ENCODE assay signal across 14 cellular contexts in genomic region chr14:22465201-22465835, GRCh38.
DNase-seq lines count a peak whose midpoint lies in the region; ATAC-seq, FAIRE-seq and TF ChIP-seq lines count a peak whose summit lies in the region.
"Had no signal": no experiment of that assay in that cellular context is flagged by ENCODE, and none has a peak within 500 bp of the region (broad histone marks: within the 10 kb centered on the region; RNA-seq: fewer than 3 reads in every experiment).

No MANE protein-coding gene starts in this region.

- no peak for TF ChIP-seq CTCF in MCF 10A (IDR thresholded peaks at IDR 0.05; ENCODE audit: unreplicated experiment)
- TF ChIP-seq CTCF in breast epithelium (IDR thresholded peaks at IDR 0.05), result no peak
- TF ChIP-seq CTCF in astrocyte (IDR thresholded peaks at IDR 0.05; ENCODE audit: insufficient read depth, low read depth, low read length), result no peak
- TF ChIP-seq CTCF in esophagus squamous epithelium (IDR thresholded peaks at IDR 0.05), result no peak
- no peak for TF ChIP-seq CTCF in glutamatergic neuron (IDR thresholded peaks at IDR 0.05; ENCODE audit: partially characterized antibody, unreplicated experiment)

- intact Hi-C loops in MCF 10A (cut with micrococcal nuclease), result no loop called here
- intact Hi-C loops in breast epithelium (cut with DNase I; ENCODE audit: low total_unique reads), result no loop called here
- intact Hi-C loops in esophagus squamous epithelium (cut with DNase I), result no loop called here

- H3K4me3 Mint-ChIP-seq in MCF 10A (ENCODE audit: unreplicated experiment) (no peak overlapping the region), astrocyte (ENCODE audit: unreplicated experiment) (no peak overlapping the region), glutamatergic neuron (ENCODE audit: unreplicated experiment) (no peak overlapping the region)

- H3K79me2 ChIP-seq in astrocyte (ENCODE audit: insufficient read depth, low read length), result no peaks in the 10 kb centered on the region

- DNase-seq in MCF 10A (ENCODE audit: unreplicated experiment), result peak; percentile 30
- no peak for DNase-seq in breast epithelium (ENCODE audit: low spot score in 2 of 2)
- no peak for DNase-seq in astrocyte (ENCODE audit: low read depth)
- no peak for DNase-seq in esophagus squamous epithelium (lab: John Stamatoyannopoulos, UW)
- DNase-seq in glutamatergic neuron, result no peak
- DNase-seq: anterior cingulate cortex, HCEC 1CT, KBM-7, mucosa of descending colon, psoas muscle, upper lobe of right lung had no signal

- H3K4me1 Mint-ChIP-seq in MCF 10A (ENCODE audit: insufficient read depth, unreplicated experiment) (peaks cover 5% of the 10 kb centered on the region), astrocyte (ENCODE audit: low read depth, unreplicated experiment) (peaks cover 10% of the 10 kb centered on the region), glutamatergic neuron (ENCODE audit: low read depth, unreplicated experiment) (no peaks in the 10 kb centered on the region)

- H3K36me3 Mint-ChIP-seq in MCF 10A (ENCODE audit: insufficient read depth, unreplicated experiment) (no peaks in the 10 kb centered on the region), astrocyte (ENCODE audit: low read depth, unreplicated experiment) (no peaks in the 10 kb centered on the region), glutamatergic neuron (ENCODE audit: unreplicated experiment) (no peaks in the 10 kb centered on the region)

- 82 to 84% methylated on average over 2 of the region's 2 CpGs for WGBS in esophagus squamous epithelium, 2 donors

- TF ChIP-seq POLR2A in breast epithelium (IDR thresholded peaks at IDR 0.05) (no peak), esophagus squamous epithelium (IDR thresholded peaks at IDR 0.05) (no peak)

- H3K27ac Mint-ChIP-seq in MCF 10A (ENCODE audit: low read depth, unreplicated experiment) (no peak overlapping the region), astrocyte (ENCODE audit: unreplicated experiment) (no peak overlapping the region), glutamatergic neuron (ENCODE audit: unreplicated experiment) (no peak overlapping the region)

- H3K4me3 ChIP-seq in breast epithelium (no peak overlapping the region), astrocyte (ENCODE audit: insufficient read depth, low read depth, low read length) (no peak overlapping the region), esophagus squamous epithelium (no peak overlapping the region)
- H3K4me3 ChIP-seq: mucosa of descending colon, psoas muscle, upper lobe of right lung had no signal

- POLR2A ChIA-PET in MCF 10A (lab: Yijun Ruan, JAX), result interaction anchor here (0.6 to 1.2 kb wide), 4 partner anchors 8 to 907 kb away, joined by 3 read pairs; no protein-coding TSS in a partner anchor

- peak; percentile 5 for ATAC-seq in HG03521 (IDR thresholded peaks at IDR 0.05; ENCODE audit: unreplicated experiment)
- ATAC-seq in HG02973 (IDR thresholded peaks at IDR 0.05; ENCODE audit: unreplicated experiment), result no peak
- no peak for ATAC-seq in GM18519 (IDR thresholded peaks at IDR 0.05; ENCODE audit: low FRiP score, unreplicated experiment)
- ATAC-seq: mucosa of descending colon, psoas muscle, upper lobe of right lung had no signal

- no peak for FAIRE-seq in astrocyte (lab: Jason Lieb, UNC)

- H3K4me1 ChIP-seq in breast epithelium (no peaks in the 10 kb centered on the region), astrocyte (ENCODE audit: insufficient read depth, low read length) (peaks cover 19% of the 10 kb centered on the region), esophagus squamous epithelium (peaks cover 0 to 22% (median 3%) of the 10 kb centered on the region in 3 donors)
- H3K4me1 ChIP-seq: psoas muscle had no signal

- no peaks in the 10 kb centered on the region for H3K9me3 ChIP-seq in breast epithelium
- H3K9me3 ChIP-seq in astrocyte (ENCODE audit: insufficient read depth, low read depth, low read length), result no peaks in the 10 kb centered on the region
- H3K9me3 ChIP-seq in esophagus squamous epithelium, result no peaks in the 10 kb centered on the region
- H3K9me3 ChIP-seq: mucosa of descending colon, psoas muscle, upper lobe of right lung had no signal

- no peaks in the 10 kb centered on the region for H3K27me3 Mint-ChIP-seq in MCF 10A (ENCODE audit: insufficient read depth, unreplicated experiment)
- no peaks in the 10 kb centered on the region for H3K27me3 Mint-ChIP-seq in astrocyte (ENCODE audit: low read depth, unreplicated experiment)
- no peaks in the 10 kb centered on the region for H3K27me3 Mint-ChIP-seq in glutamatergic neuron (ENCODE audit: unreplicated experiment)

- H4K20me1 ChIP-seq in astrocyte (ENCODE audit: insufficient read depth, low read length), result no peaks in the 10 kb centered on the region

- no peaks in the 10 kb centered on the region for H3K36me3 ChIP-seq in breast epithelium
- H3K36me3 ChIP-seq in astrocyte (ENCODE audit: insufficient read depth, low read length), result no peaks in the 10 kb centered on the region
- H3K36me3 ChIP-seq in esophagus squamous epithelium, result no peaks in the 10 kb centered on the region
- H3K36me3 ChIP-seq: upper lobe of right lung had no signal

- H3K9ac ChIP-seq in astrocyte (ENCODE audit: low read length), result no peak overlapping the region

- H3K4me2 ChIP-seq in astrocyte (ENCODE audit: low read length), result peak overlapping the region; percentile 12

- H3K27me3 ChIP-seq in breast epithelium (no peaks in the 10 kb centered on the region), astrocyte (ENCODE audit: insufficient read depth, low read length) (no peaks in the 10 kb centered on the region), esophagus squamous epithelium (peaks cover 0 to 64% (median 0%) of the 10 kb centered on the region in 4 donors)
- H3K27me3 ChIP-seq: upper lobe of right lung had no signal

- CTCF ChIA-PET in MCF 10A (lab: Yijun Ruan, JAX), result interaction anchor here (0.6 to 2.1 kb wide), 9 partner anchors 8 to 159 kb away, joined by 3 to 20 read pairs (median 4); no protein-coding TSS in a partner anchor

- H3K27ac ChIP-seq in breast epithelium (no peak overlapping the region), astrocyte (ENCODE audit: low read depth, low read length) (no peak overlapping the region), esophagus squamous epithelium (no peak overlapping the region)
- H3K27ac ChIP-seq: psoas muscle, upper lobe of right lung had no signal

- H2AFZ ChIP-seq in astrocyte (ENCODE audit: low read depth, low read length), result no peak overlapping the region

- no peaks in the 10 kb centered on the region for H3K9me3 Mint-ChIP-seq in MCF 10A (ENCODE audit: unreplicated experiment)
- H3K9me3 Mint-ChIP-seq in astrocyte (ENCODE audit: unreplicated experiment), result peaks cover 2% of the 10 kb centered on the region
- H3K9me3 Mint-ChIP-seq in glutamatergic neuron (ENCODE audit: unreplicated experiment), result no peaks in the 10 kb centered on the region

- no TSS peak for BruUV-seq in MCF 10A (replicated peaks; lab: Mats Ljungman, UMichigan)
